ENCODE assay signal across 8 cellular contexts in the genomic region with DNA sequence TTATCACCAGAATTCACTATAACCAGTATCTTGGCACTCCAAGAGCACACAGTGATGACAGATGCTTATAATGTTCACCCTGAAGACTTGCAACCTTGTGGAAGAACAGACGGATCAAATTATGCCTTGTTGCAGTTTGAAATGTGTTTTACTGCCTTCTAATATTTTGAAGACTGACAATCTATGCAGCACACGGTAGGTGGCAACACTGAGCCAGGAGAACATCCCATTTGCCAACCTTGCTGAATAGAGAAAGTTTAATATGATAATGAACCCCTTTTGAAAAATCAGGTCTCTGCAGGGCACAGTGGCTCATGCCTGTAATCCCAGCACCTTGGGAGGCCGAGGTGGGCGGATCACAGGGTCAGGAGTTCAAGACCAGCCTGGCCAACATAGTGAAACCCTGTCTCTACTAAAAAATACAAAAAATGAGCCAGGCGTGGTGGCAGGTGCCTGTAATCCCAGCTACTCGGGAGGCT.
DNase-seq lines count a peak whose midpoint lies in the region; ATAC-seq, FAIRE-seq and TF ChIP-seq lines count a peak whose summit lies in the region.
"Not testable (repeated sequence)": the region's sequence is repeated elsewhere in the genome, so short reads cannot be mapped to it uniquely, and the experiment has no call there.

No MANE protein-coding gene starts in this region.

- H3K4me3 ChIP-seq in NT2/D1 (ENCODE audit: insufficient read length, low read depth); esophagus squamous epithelium; HepG2 (replicated peaks in 1 of 3; ENCODE audit: insufficient read depth in 1 of 3, low read depth in 2 of 3, low read length in 3 of 3): not testable (repeated sequence)

- H3K36me3 ChIP-seq in NT2/D1 (ENCODE audit: insufficient read depth, insufficient read length, low read length); esophagus squamous epithelium; HepG2 (replicated peaks in 1 of 2; ENCODE audit: control insufficient read depth in 1 of 2, insufficient read depth in 2 of 2, low read length in 2 of 2): not testable (repeated sequence)

- not testable (repeated sequence) for BruUV-seq in HepG2 (replicated peaks; lab: Mats Ljungman, UMichigan)

- TF ChIP-seq CTCF in esophagus squamous epithelium (IDR thresholded peaks at IDR 0.05): peak in 5 of 6 experiments; percentile 51 to 71 (median 59)
- peak; percentile 70 for TF ChIP-seq CTCF in HepG2 (CRISPR knock-in tag; IDR thresholded peaks at IDR 0.05)

- not testable (repeated sequence) for H3K4me1 ChIP-seq in NT2/D1 (ENCODE audit: insufficient read depth, insufficient read length); HepG2 (ENCODE audit: insufficient read depth, low read length)
- peaks cover 7 to 38% (median 25%) of the 10 kb centered on the region in 3 donors for H3K4me1 ChIP-seq in esophagus squamous epithelium

- 12 to 37% methylated on average over 5 to 6 of the region's 6 CpGs for WGBS in esophagus squamous epithelium, 2 donors
- 64% methylated on average over 6 of the region's 6 CpGs for WGBS in HepG2 (ENCODE audit: low lambda C conversion rate)

- in situ Hi-C loops in HepG2 (cut with HindIII; ENCODE audit: extremely low pct_ligation_motif_present, low pct_unique_long_range_greater_than_20kb): not testable (repeated sequence)

- not testable (repeated sequence) for H3K27me3 ChIP-seq in NT2/D1 (ENCODE audit: insufficient read depth, insufficient read length); esophagus squamous epithelium; HepG2 (ENCODE audit: control insufficient read depth in 1 of 2, insufficient read depth in 2 of 2, low read length in 2 of 2)

- peak; percentile 94 for FAIRE-seq in GM19239 (lab: Jason Lieb, UNC)
- FAIRE-seq in HepG2 (lab: Jason Lieb, UNC): peak; percentile 71

- not testable (repeated sequence) for TF ChIP-seq EP300 in HepG2 (IDR thresholded peaks at IDR 0.05; ENCODE audit: low read depth in 2 of 2, low read length in 2 of 2); HepG2 (CRISPR knock-in tag; IDR thresholded peaks at IDR 0.05; ENCODE audit: borderline replicate concordance)

- CTCF ChIA-PET in HepG2 (lab: Yijun Ruan, JAX; ENCODE audit: low intra/inter-chr PET ratio, low total read pairs): interaction anchor here (1.1 to 1.6 kb wide), 2 partner anchors 10 to 127 kb away, joined by 4 to 12 read pairs; no protein-coding TSS in a partner anchor

- not testable (repeated sequence) for H3K9ac ChIP-seq in NT2/D1 (ENCODE audit: insufficient read length, low read depth); HepG2 (ENCODE audit: insufficient read depth, low read depth, low read length)

- 0 out of 2 replicates have a peak, but pooled peaks have one; percentile 37 for TF ChIP-seq RAD21 in HepG2 (CRISPR knock-in tag; IDR thresholded peaks at IDR 0.05)

- not testable (repeated sequence) for H4K20me1 ChIP-seq in HepG2 (ENCODE audit: insufficient read depth, low read length)

- not testable (repeated sequence) for H3K27ac ChIP-seq in esophagus squamous epithelium; HepG2 (ENCODE audit: extremely low read length, insufficient read depth, low read length)

- DNase-seq in CD1c-positive myeloid dendritic cell (ENCODE audit: extremely low spot score) (peak; percentile 3), LoVo (ENCODE audit: low spot score) (peak; percentile 54), NT2/D1 (ENCODE audit: low read depth, low spot score) (peak; percentile 47)
- DNase-seq in GM19239 (ENCODE audit: insufficient read length, low spot score); esophagus squamous epithelium (lab: John Stamatoyannopoulos, UW); HepG2 (ENCODE audit: low spot score): not testable (repeated sequence)
- peak; percentile 31 to 39 for DNase-seq in activated T-cell treated with anti-CD3 and anti-CD28 coated beads, Interleukin-2, amount 50 U/mL, for 48 hours
- peak; percentile 30 for DNase-seq in stimulated activated CD4-positive, alpha-beta T cell treated with anti-CD3 and anti-CD28 coated beads, Interleukin-4, amount 100 ng/mL, for 24 hours

- intact Hi-C loops in esophagus squamous epithelium (cut with DNase I): loop anchor here (10.0 kb wide), 1 partner anchor 141 kb away; no protein-coding TSS in a partner anchor
- intact Hi-C loops in HepG2 (cut with micrococcal nuclease; ENCODE audit: unreplicated experiment): loop anchor here (1.0 kb wide), 1 partner anchor 127 kb away; no protein-coding TSS in a partner anchor

- not testable (repeated sequence) for H3K9me3 ChIP-seq in NT2/D1 (ENCODE audit: insufficient read depth, low read length); esophagus squamous epithelium; HepG2 (ENCODE audit: low read length)

- ATAC-seq in HepG2: peak; percentile 63

- POLR2A ChIA-PET in HepG2 (lab: Yijun Ruan, JAX): not testable (repeated sequence)

- not testable (repeated sequence) for H3K4me2 ChIP-seq in HepG2 (ENCODE audit: low read depth, low read length)

- TF ChIP-seq POLR2A in esophagus squamous epithelium (IDR thresholded peaks at IDR 0.05); HepG2 (IDR thresholded peaks at IDR 0.05; ENCODE audit: insufficient read depth in 1 of 2, low read depth in 2 of 2, low read length in 2 of 2): not testable (repeated sequence)

- H3K79me2 ChIP-seq in HepG2 (ENCODE audit: insufficient read depth, low read length): not testable (repeated sequence)

- H2AFZ ChIP-seq in HepG2 (ENCODE audit: low read length): not testable (repeated sequence)

TF ChIP-seq in HepG2, 621 proteins besides CTCF, POLR2A, EP300 and RAD21:
- TF ChIP-seq SMC3 (IDR thresholded peaks at IDR 0.05; ENCODE audit: low read length) (peak; percentile 64), MAFK (conservative IDR thresholded peaks at IDR 0.05 in 1 of 2, IDR thresholded peaks at IDR 0.05 in 1 of 2; ENCODE audit: low read length in 2 of 2) (0 out of 4 replicates have a peak, but pooled peaks of 1 of the 2 experiments have one; percentile 0), STAG1 (CRISPR knock-in tag; IDR thresholded peaks at IDR 0.05) (peak; percentile 67)
